Comparison of ENCODE assay signal across 9 cellular contexts in genomic region chr4:21276046-21276445, GRCh38.
"Had no signal": no experiment of that assay in that cellular context is flagged by ENCODE, and none has a peak within 500 bp of the region (broad histone marks: within the 10 kb centered on the region; RNA-seq: fewer than 3 reads in every experiment).

No MANE protein-coding gene starts in this region.

- DNase-seq: GM23248, GOT3, H7, H9, HCEC 1CT, HFFc6 had no signal

- H3K27ac ChIP-seq: GM23248 had no signal

- H3K9ac ChIP-seq: GM23248 had no signal

- H3K36me3 ChIP-seq: HAP-1 had no signal

- H3K9me3 ChIP-seq: HAP-1 had no signal

- H3K4me2 ChIP-seq: GM23338 had no signal

- H3K4me3 ChIP-seq: GM23248, GM23338, HAP-1 had no signal

- H3K4me1 ChIP-seq: HAP-1 had no signal

- ATAC-seq: GM23338, HCT116 had no signal

- H2AFZ ChIP-seq: GM23248, GM23338 had no signal
